8 cellular contexts compared by ENCODE assay signal in genomic region chr5:138336952-138337684, GRCh38. TPM values are rescaled to one million over a fixed set of nuclear protein-coding genes. Genes with fewer than 3 reads are reported as not detected.
DNase-seq lines count a peak whose midpoint lies in the region; ATAC-seq, FAIRE-seq and TF ChIP-seq lines count a peak whose summit lies in the region.

No MANE protein-coding gene starts in this region.

- H3K79me2 ChIP-seq in endothelial cell of umbilical vein (ENCODE audit: control insufficient read depth, insufficient read depth, low read length): peaks cover 34% of the 10 kb centered on the region

- intact Hi-C loops in endothelial cell of umbilical vein (cut with micrococcal nuclease) (loop anchor here (5.0 kb wide), 1 partner anchor 115 kb away; no protein-coding TSS in a partner anchor), tibial artery (cut with DNase I; ENCODE audit: low total_unique reads) (no loop called here)

- peak overlapping the region; percentile 74 for H2AFZ ChIP-seq in endothelial cell of umbilical vein (ENCODE audit: low read depth, low read length)

- DNase-seq in NCI-H1694 (lab: John Stamatoyannopoulos, UW) (peak; percentile 77), NCI-H1694 treated with DMSO at 0.1 percent for 48 hours (lab: John Stamatoyannopoulos, UW) (no peak), KBM-7 (peak; percentile 93), endothelial cell of umbilical vein (ENCODE audit: low read depth, low spot score) (no peak), tibial artery (peak; percentile 86 to 90)
- peak; percentile 76 for DNase-seq in T-helper 2 cell treated with Interferon-gamma antibody and Interleukin-4, amounts not matched to agents 5 μg/mL and 100 μg/mL, for 36 hours (ENCODE audit: low spot score)

- FAIRE-seq in endothelial cell of umbilical vein (lab: Jason Lieb, UNC): no peak

- H3K4me1 ChIP-seq in endothelial cell of umbilical vein (ENCODE audit: control insufficient read depth, extremely low read depth, insufficient read depth, low read length) (peaks cover 13% of the 10 kb centered on the region), mesodermal cell (ENCODE audit: control insufficient read depth, insufficient read depth, low read length, poor library complexity, severe bottlenecking) (peaks cover 14% of the 10 kb centered on the region), tibial artery (peaks cover 0 to 40% (median 26%) of the 10 kb centered on the region in 4 donors)

- H3K9me1 ChIP-seq in endothelial cell of umbilical vein (replicated peaks; ENCODE audit: control insufficient read depth, extremely low read depth, insufficient read depth, low read length): no peaks in the 10 kb centered on the region

- WGBS in mesodermal cell (ENCODE audit: insufficient coverage in 2 of 2), 2 experiments: 46 to 62% methylated on average over 4 to 5 of the region's 13 CpGs

- no peaks in the 10 kb centered on the region for H3K9me3 Mint-ChIP-seq in T-helper 2 cell treated with Interferon-gamma antibody and Interleukin-4, amounts not matched to agents 5 μg/mL and 100 μg/mL, for 36 hours

- H3K27ac Mint-ChIP-seq in T-helper 2 cell treated with Interferon-gamma antibody and Interleukin-4, amounts not matched to agents 5 μg/mL and 100 μg/mL, for 36 hours: peak overlapping the region; percentile 98

- peak overlapping the region; percentile 3 to 84 (median 58) for H3K4me3 ChIP-seq in endothelial cell of umbilical vein (replicated peaks in 1 of 3; ENCODE audit: insufficient read depth in 1 of 3, low read depth in 1 of 3, low read length in 3 of 3)
- peak overlapping the region; percentile 88 for H3K4me3 ChIP-seq in mesodermal cell (ENCODE audit: extremely low read depth, insufficient read depth, low read length, poor library complexity, severe bottlenecking)
- peak overlapping the region; percentile 80 to 97 for H3K4me3 ChIP-seq in tibial artery

- CTCF ChIA-PET in endothelial cell of umbilical vein (lab: Charles Lee): interaction anchor here (4.1 kb wide), 1 partner anchor 16 kb away, joined by 64 read pairs; the partner anchor contains the start of gene KDM3B

- ATAC-seq in GM21737 (IDR thresholded peaks at IDR 0.05; ENCODE audit: unreplicated experiment): peak; percentile 21

- no peaks in the 10 kb centered on the region for H4K20me1 ChIP-seq in endothelial cell of umbilical vein (replicated peaks; ENCODE audit: control insufficient read depth, extremely low read depth, insufficient read depth, low read length)

- TF ChIP-seq POLR2A in endothelial cell of umbilical vein (IDR thresholded peaks at IDR 0.05; ENCODE audit: low read depth, low read length): no peak

- TF ChIP-seq CTCF in endothelial cell of umbilical vein (IDR thresholded peaks at IDR 0.05; ENCODE audit: extremely low read depth in 1 of 2, insufficient read depth in 1 of 2, low read depth in 1 of 2, low read length in 2 of 2) (no peak), tibial artery (IDR thresholded peaks at IDR 0.05) (no peak)

- dilution Hi-C loops in endothelial cell of umbilical vein (cut with MboI; ENCODE audit: extremely low pct_ligation_motif_present, low sequenced_read_pairs): no loop called here

- H3K9ac ChIP-seq in endothelial cell of umbilical vein (replicated peaks; ENCODE audit: extremely low read depth, insufficient read depth, low read length): peak overlapping the region; percentile 81

- in situ Hi-C loops in KBM-7 (cut with MboI; ENCODE audit: low pct_unique_long_range_greater_than_20kb, low sequenced_read_pairs): no loop called here

- no peaks in the 10 kb centered on the region for H3K27me3 Mint-ChIP-seq in T-helper 2 cell treated with Interferon-gamma antibody and Interleukin-4, amounts not matched to agents 5 μg/mL and 100 μg/mL, for 36 hours (ENCODE audit: low read depth)

- peak overlapping the region; percentile 93 for H3K4me3 Mint-ChIP-seq in T-helper 2 cell treated with Interferon-gamma antibody and Interleukin-4, amounts not matched to agents 5 μg/mL and 100 μg/mL, for 36 hours

- peaks cover 33% of the 10 kb centered on the region for H3K4me1 Mint-ChIP-seq in T-helper 2 cell treated with Interferon-gamma antibody and Interleukin-4, amounts not matched to agents 5 μg/mL and 100 μg/mL, for 36 hours (ENCODE audit: low read depth)

- POLR2A ChIA-PET in endothelial cell of umbilical vein (lab: Charles Lee): interaction anchor here (2.5 to 4.3 kb wide), 2 partner anchors 16 to 33 kb away, joined by 8 to 58 read pairs; partner anchors contain the start of gene KDM3B

- H3K36me3 ChIP-seq in endothelial cell of umbilical vein (ENCODE audit: control insufficient read depth in 2 of 2, extremely low read depth in 1 of 2, insufficient read depth in 2 of 2, low read length in 2 of 2): peaks cover 0 to 3% of the 10 kb centered on the region in 2 experiments
- peaks cover 23% of the 10 kb centered on the region for H3K36me3 ChIP-seq in mesodermal cell (ENCODE audit: control insufficient read depth, insufficient read depth, low read length)
- peaks cover 0 to 13% (median 2%) of the 10 kb centered on the region in 3 donors for H3K36me3 ChIP-seq in tibial artery

- peak overlapping the region; percentile 16 for H3K4me2 ChIP-seq in endothelial cell of umbilical vein (ENCODE audit: insufficient read depth, low read length)

- peak overlapping the region; percentile 81 for H3K27ac ChIP-seq in endothelial cell of umbilical vein (ENCODE audit: insufficient read depth, low read depth, low read length)
- H3K27ac ChIP-seq in mesodermal cell (ENCODE audit: low read depth, low read length, severe bottlenecking): peak overlapping the region; percentile 100
- peak overlapping the region; percentile 95 to 98 for H3K27ac ChIP-seq in tibial artery

- H3K27me3 ChIP-seq in endothelial cell of umbilical vein (ENCODE audit: control insufficient read depth in 2 of 2, insufficient read depth in 2 of 2, low read length in 2 of 2) (no peaks in the 10 kb centered on the region), tibial artery (no peaks in the 10 kb centered on the region)

- H3K9me3 ChIP-seq in endothelial cell of umbilical vein (replicated peaks; ENCODE audit: control insufficient read depth, insufficient read depth, low read length) (no peaks in the 10 kb centered on the region), mesodermal cell (ENCODE audit: control insufficient read depth, low read length) (no peaks in the 10 kb centered on the region), tibial artery (no peaks in the 10 kb centered on the region)

- BruUV-seq in endothelial cell of umbilical vein (replicated peaks; lab: Mats Ljungman, UMichigan): TSS peak; percentile 83

- peaks cover 9% of the 10 kb centered on the region for H3K36me3 Mint-ChIP-seq in T-helper 2 cell treated with Interferon-gamma antibody and Interleukin-4, amounts not matched to agents 5 μg/mL and 100 μg/mL, for 36 hours (ENCODE audit: low read depth)

TF ChIP-seq in endothelial cell of umbilical vein, 7 proteins besides CTCF, POLR2A, EP300 and RAD21:
- TF ChIP-seq JUN (IDR thresholded peaks at IDR 0.05; ENCODE audit: borderline replicate concordance, insufficient read depth, insufficient read length, low read depth) (peak; percentile 67), MYC (IDR thresholded peaks at IDR 0.05; ENCODE audit: low read depth, low read length) (no peak)

RNA-seq across cellular contexts. Expression of gene FAM53C, which starts 0.9 kb away (rescaled TPM):
- total RNA-seq in endothelial cell of umbilical vein: 34.2 and 37.4 TPM in 2 replicates
- 37.9 and 41.4 TPM in 2 replicates for polyA plus RNA-seq in endothelial cell of umbilical vein
- 28.2 and 28.6 TPM in 2 replicates for polyA plus RNA-seq in endothelial cell of umbilical vein (2011; cell fraction: cytosol; rRNA removed)
- 29.0 and 32.1 TPM in 2 replicates for polyA plus RNA-seq in endothelial cell of umbilical vein (2011; cell fraction: nucleus; rRNA removed)
- polyA plus RNA-seq in endothelial cell of umbilical vein (2012): 24.5 and 25.4 TPM in 2 replicates
- polyA minus RNA-seq in endothelial cell of umbilical vein: 41.0 and 46.1 TPM in 2 replicates
- 17.6 TPM for polyA minus RNA-seq in endothelial cell of umbilical vein (2011; cell fraction: cytosol; rRNA and poly(A)+ RNA removed)
- polyA minus RNA-seq in endothelial cell of umbilical vein (2011; cell fraction: nucleus; rRNA and poly(A)+ RNA removed): 18.1 and 25.7 TPM in 2 replicates
- polyA plus RNA-seq in mesodermal cell (2013, experiment 1 of 2): 38.9 TPM
- polyA plus RNA-seq in mesodermal cell (2013, experiment 2 of 2): 33.8 TPM

RNA-seq across cellular contexts. Expression of gene CDC25C, which starts 5.5 kb away (rescaled TPM):
- total RNA-seq in endothelial cell of umbilical vein: 13.3 and 13.6 TPM in 2 replicates
- 5.5 and 8.1 TPM in 2 replicates for polyA plus RNA-seq in endothelial cell of umbilical vein
- polyA plus RNA-seq in endothelial cell of umbilical vein (2011; cell fraction: cytosol; rRNA removed): 10.0 and 11.7 TPM in 2 replicates
- 12.0 and 14.4 TPM in 2 replicates for polyA plus RNA-seq in endothelial cell of umbilical vein (2011; cell fraction: nucleus; rRNA removed)
- 3.0 and 8.6 TPM in 2 replicates for polyA plus RNA-seq in endothelial cell of umbilical vein (2012)
- polyA minus RNA-seq in endothelial cell of umbilical vein: 9.1 and 9.4 TPM in 2 replicates
- polyA minus RNA-seq in endothelial cell of umbilical vein (2011; cell fraction: cytosol; rRNA and poly(A)+ RNA removed): 4.9 TPM
- polyA minus RNA-seq in endothelial cell of umbilical vein (2011; cell fraction: nucleus; rRNA and poly(A)+ RNA removed): 5.6 and 11.3 TPM in 2 replicates
- 27.9 TPM for polyA plus RNA-seq in mesodermal cell (2013, experiment 1 of 2)
- polyA plus RNA-seq in mesodermal cell (2013, experiment 2 of 2): 29.4 TPM

RNA-seq across cellular contexts. Expression of gene KDM3B, which starts 15.4 kb away (rescaled TPM):
- 52.6 and 55.7 TPM in 2 replicates for total RNA-seq in endothelial cell of umbilical vein
- polyA plus RNA-seq in endothelial cell of umbilical vein: 15.8 and 19.0 TPM in 2 replicates
- polyA plus RNA-seq in endothelial cell of umbilical vein (2011; cell fraction: cytosol; rRNA removed): 22.6 and 24.9 TPM in 2 replicates
- polyA plus RNA-seq in endothelial cell of umbilical vein (2011; cell fraction: nucleus; rRNA removed): 52.1 and 60.9 TPM in 2 replicates
- 24.6 and 31.8 TPM in 2 replicates for polyA plus RNA-seq in endothelial cell of umbilical vein (2012)
- polyA minus RNA-seq in endothelial cell of umbilical vein: 70.9 and 72.3 TPM in 2 replicates
- 26.2 TPM for polyA minus RNA-seq in endothelial cell of umbilical vein (2011; cell fraction: cytosol; rRNA and poly(A)+ RNA removed)
- polyA minus RNA-seq in endothelial cell of umbilical vein (2011; cell fraction: nucleus; rRNA and poly(A)+ RNA removed): 43.6 and 55.2 TPM in 2 replicates
- 70.9 TPM for polyA plus RNA-seq in mesodermal cell (2013, experiment 1 of 2)
- polyA plus RNA-seq in mesodermal cell (2013, experiment 2 of 2): 70.2 TPM

Comparison
In these comparisons a context has a peak if more than half of its experiments do, and no peak if none do; other contexts are left out.
1. DNase-seq: peak in NCI-H1694 (single experiment), KBM-7 (single experiment), T-helper 2 cell treated with Interferon-gamma antibody and Interleukin-4, amounts not matched to agents 5 μg/mL and 100 μg/mL, for 36 hours (single experiment) and tibial artery (2 of 2); none in NCI-H1694 treated with DMSO at 0.1 percent for 48 hours (single experiment) and endothelial cell of umbilical vein (single experiment).
2. Peak in every context shown above with its lines, with median percentiles within 50 percentile points of each other: H3K27ac ChIP-seq and H3K4me3 ChIP-seq.